In genomic region chr12:1576410-1577240, GRCh38 we compare ENCODE assay signal across 8 cellular contexts. TPM values are rescaled to one million over a fixed set of nuclear protein-coding genes. Genes with fewer than 3 reads are reported as not detected.
DNase-seq lines count a peak whose midpoint lies in the region; TF ChIP-seq lines count a peak whose summit lies in the region.

No MANE protein-coding gene starts in this region.

- H3K27ac ChIP-seq in esophagus (ENCODE audit: low read depth in 2 of 2, low read length in 1 of 2), result peak overlapping the region; percentile 52 to 75
- H3K27ac ChIP-seq in mucosa of rectum (ENCODE audit: low read depth in 2 of 2, low read length in 2 of 2), result peak overlapping the region; percentile 12 to 62
- peak overlapping the region; percentile 64 for H3K27ac ChIP-seq in vagina

- H3K4me1 ChIP-seq in esophagus (ENCODE audit: control insufficient read depth in 2 of 2, insufficient read depth in 2 of 2, low read length in 1 of 2) (peaks cover 0 to 8% of the 10 kb centered on the region in 2 donors), mucosa of rectum (ENCODE audit: control insufficient read depth in 2 of 2, insufficient read depth in 2 of 2, low read length in 2 of 2) (peaks cover 27 to 33% of the 10 kb centered on the region in 2 donors), vagina (peaks cover 23% of the 10 kb centered on the region)

- no peak for TF ChIP-seq CTCF in vagina (IDR thresholded peaks at IDR 0.05)

- H3K9me3 ChIP-seq in esophagus (ENCODE audit: control insufficient read depth in 2 of 2, insufficient read depth in 1 of 2, low read depth in 1 of 2, low read length in 1 of 2), result no peaks in the 10 kb centered on the region
- H3K9me3 ChIP-seq in mucosa of rectum (ENCODE audit: control insufficient read depth in 2 of 2, low read length in 2 of 2), result no peaks in the 10 kb centered on the region
- H3K9me3 ChIP-seq in vagina, result no peaks in the 10 kb centered on the region

- peak overlapping the region in 1 of 2 donors; percentile 5 for H3K9ac ChIP-seq in mucosa of rectum (ENCODE audit: low read depth in 1 of 2, low read length in 2 of 2)

- no peaks in the 10 kb centered on the region for H3K27me3 ChIP-seq in esophagus (ENCODE audit: control insufficient read depth in 1 of 2, insufficient read depth in 2 of 2, low read length in 2 of 2)
- H3K27me3 ChIP-seq in mucosa of rectum (ENCODE audit: control insufficient read depth in 2 of 2, insufficient read depth in 2 of 2, low read length in 2 of 2), result no peaks in the 10 kb centered on the region
- H3K27me3 ChIP-seq in vagina, result no peaks in the 10 kb centered on the region

- H3K4me3 ChIP-seq in esophagus (ENCODE audit: low read depth in 1 of 2, low read length in 2 of 2) (no peak overlapping the region), mucosa of rectum (ENCODE audit: low read length in 2 of 2) (peak overlapping the region; percentile 29 to 35), vagina (peak overlapping the region; percentile 5 to 33)

- 55 to 68% methylated on average over 21 of the region's 21 CpGs for WGBS in esophagus, 2 donors

- intact Hi-C loops in vagina (cut with DNase I), result no loop called here

- TF ChIP-seq POLR2A in vagina (IDR thresholded peaks at IDR 0.05), result no peak

- DNase-seq in NCI-H82 (lab: John Stamatoyannopoulos, UW) (peak; percentile 41), NCI-H82 treated with DMSO at 0.1 percent for 48 hours (lab: John Stamatoyannopoulos, UW; ENCODE audit: unreplicated experiment) (no peak), vagina (ENCODE audit: extremely low spot score in 2 of 2) (no peak), SKM-1 treated with dmso at 0.1 percent for 144 hours (lab: John Stamatoyannopoulos, UW; ENCODE audit: unreplicated experiment) (no peak), COLO668 (lab: John Stamatoyannopoulos, UW; ENCODE audit: unreplicated experiment) (no peak), NCI-H1436 treated with DMSO at 0.1 percent for 48 hours (lab: John Stamatoyannopoulos, UW) (no peak)

- H3K36me3 ChIP-seq in esophagus (ENCODE audit: control insufficient read depth in 2 of 2, insufficient read depth in 2 of 2, low read length in 1 of 2) (no peaks in the 10 kb centered on the region), mucosa of rectum (ENCODE audit: control insufficient read depth in 2 of 2, insufficient read depth in 2 of 2, low read length in 2 of 2) (no peaks in the 10 kb centered on the region), vagina (no peaks in the 10 kb centered on the region)

RNA-seq across cellular contexts. Expression of gene FBXL14, which starts 17.8 kb away (rescaled TPM):
- polyA plus RNA-seq in esophagus, result 1 to 10 TPM; 2.8 to 6.2 TPM
- total RNA-seq in vagina, result 15.2 TPM

RNA-seq across cellular contexts. Expression of gene WNT5B, which starts 52.4 kb away (rescaled TPM):
- polyA plus RNA-seq in esophagus, result 10 to 100 TPM; 10.1 to 13.9 TPM
- 7.6 TPM for total RNA-seq in vagina

Comparison
In these comparisons a context has a peak if more than half of its experiments do, and no peak if none do; other contexts are left out.
1. H3K4me3 ChIP-seq: peak in mucosa of rectum (2 of 2) and vagina (2 of 2); none in esophagus (0 of 2).
2. Peak in every context shown above with its lines, with median percentiles within 50 percentile points of each other: H3K27ac ChIP-seq.